ENCODE assay signal across 12 cellular contexts in the genomic region with DNA sequence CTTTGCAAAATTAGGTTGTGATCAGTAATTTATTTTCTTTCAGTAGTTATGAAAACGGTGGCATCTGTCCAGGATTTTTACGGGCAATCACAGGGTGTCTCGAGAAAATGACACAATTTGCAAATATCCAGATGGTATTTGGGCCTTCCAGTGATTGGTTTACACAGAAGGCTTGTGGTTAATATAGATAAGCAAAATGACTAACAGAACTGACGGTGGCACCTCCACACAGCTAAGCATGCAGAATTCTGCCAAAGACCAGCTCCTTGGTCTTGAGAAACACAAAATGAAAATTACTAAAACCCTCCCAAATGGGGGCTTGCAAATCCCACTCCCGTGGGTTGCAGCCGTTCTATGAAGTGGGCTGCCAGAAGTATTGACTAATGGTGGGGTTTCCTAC. TPM values are rescaled to one million over a fixed set of nuclear protein-coding genes. Genes with fewer than 3 reads are reported as not detected.
DNase-seq lines count a peak whose midpoint lies in the region; ATAC-seq and TF ChIP-seq lines count a peak whose summit lies in the region.
"Had no signal": no experiment of that assay in that cellular context is flagged by ENCODE, and none has a peak within 500 bp of the region (broad histone marks: within the 10 kb centered on the region; RNA-seq: fewer than 3 reads in every experiment).

No MANE protein-coding gene starts in this region.

- H3K27ac Mint-ChIP-seq in activated T-cell treated with anti-CD3 and anti-CD28 coated beads, Interleukin-2, amount 50 U/mL, for 24 hours = peak overlapping the region; percentile 92
- no peak overlapping the region for H3K27ac Mint-ChIP-seq in endodermal cell
- H3K27ac Mint-ChIP-seq in stimulated activated naive CD8-positive, alpha-beta T cell treated with anti-CD3 and anti-CD28 coated beads, Interleukin-15, amount 100 ng/mL, for 72 hours = peak overlapping the region; percentile 88 to 89
- H3K27ac Mint-ChIP-seq: neural progenitor cell had no signal

- H3K36me3 Mint-ChIP-seq in activated T-cell treated with anti-CD3 and anti-CD28 coated beads, Interleukin-2, amount 50 U/mL, for 24 hours (ENCODE audit: low read depth) = peaks cover 64% of the 10 kb centered on the region
- peaks cover 10% of the 10 kb centered on the region for H3K36me3 Mint-ChIP-seq in endodermal cell (ENCODE audit: low read depth)

- H3K4me1 ChIP-seq in endodermal cell (ENCODE audit: control insufficient read depth, insufficient read depth, low read length) = peaks cover 5% of the 10 kb centered on the region
- H3K4me1 ChIP-seq: neural progenitor cell, SJCRH30 had no signal

- no peak for DNase-seq in activated T-cell treated with anti-CD3 and anti-CD28 coated beads, Interleukin-2, amount 50 U/mL, for 24 hours
- DNase-seq in activated T-cell treated with anti-CD3 and anti-CD28 coated beads, Interleukin-2, amount 50 U/mL, for 48 hours = no peak
- DNase-seq in endodermal cell (peak; percentile 18), DMS114 treated with DMSO at 0.1 percent for 48 hours (lab: John Stamatoyannopoulos, UW; ENCODE audit: unreplicated experiment) (no peak), left colon (no peak), kidney glomerular epithelial cell (lab: John Stamatoyannopoulos, UW) (no peak)
- peak in 1 of 2 donors; percentile 55 for DNase-seq in stimulated activated naive CD8-positive, alpha-beta T cell treated with anti-CD3 and anti-CD28 coated beads, Interleukin-15, amount 100 ng/mL, for 72 hours
- DNase-seq: glutamatergic neuron, SJCRH30 had no signal

- peak overlapping the region; percentile 91 for H3K4me3 Mint-ChIP-seq in activated T-cell treated with anti-CD3 and anti-CD28 coated beads, Interleukin-2, amount 50 U/mL, for 24 hours
- H3K4me3 Mint-ChIP-seq in endodermal cell = no peak overlapping the region
- H3K4me3 Mint-ChIP-seq in stimulated activated naive CD8-positive, alpha-beta T cell treated with anti-CD3 and anti-CD28 coated beads, Interleukin-15, amount 100 ng/mL, for 72 hours = peak overlapping the region; percentile 66 to 95
- H3K4me3 Mint-ChIP-seq: neural progenitor cell had no signal

- H3K9me3 Mint-ChIP-seq in activated T-cell treated with anti-CD3 and anti-CD28 coated beads, Interleukin-2, amount 50 U/mL, for 24 hours = peaks cover 2% of the 10 kb centered on the region
- H3K9me3 Mint-ChIP-seq in endodermal cell = no peaks in the 10 kb centered on the region
- peaks cover 4 to 7% of the 10 kb centered on the region in 2 donors for H3K9me3 Mint-ChIP-seq in stimulated activated naive CD8-positive, alpha-beta T cell treated with anti-CD3 and anti-CD28 coated beads, Interleukin-15, amount 100 ng/mL, for 72 hours
- H3K9me3 Mint-ChIP-seq: neural progenitor cell had no signal

- no peak overlapping the region for H3K9ac ChIP-seq in endodermal cell (ENCODE audit: extremely low read depth, low read length, poor library complexity, severe bottlenecking)
- H3K9ac ChIP-seq: neural progenitor cell had no signal

- H3K27me3 ChIP-seq in endodermal cell (ENCODE audit: control insufficient read depth, insufficient read depth, low read length, poor library complexity, severe bottlenecking) = no peaks in the 10 kb centered on the region
- H3K27me3 ChIP-seq: SJCRH30 had no signal

- TF ChIP-seq CTCF in VCaP (conservative IDR thresholded peaks at IDR 0.05) (no peak), endodermal cell (conservative IDR thresholded peaks at IDR 0.05) (no peak)

- no peaks in the 10 kb centered on the region for H3K9me3 ChIP-seq in endodermal cell (ENCODE audit: control insufficient read depth, low read length)
- H3K9me3 ChIP-seq: SJCRH30 had no signal

- H3K36me3 ChIP-seq in endodermal cell (ENCODE audit: control insufficient read depth, insufficient read depth, low read length) = no peaks in the 10 kb centered on the region
- H3K36me3 ChIP-seq: neural progenitor cell, SJCRH30 had no signal

- WGBS in endodermal cell (ENCODE audit: insufficient coverage in 1 of 2, insufficient read length in 1 of 2), 2 experiments = 91 to 94% methylated on average over 5 to 6 of the region's 6 CpGs

- ATAC-seq in stimulated activated naive CD8-positive, alpha-beta T cell treated with anti-CD3 and anti-CD28 coated beads, Interleukin-15, amount 100 ng/mL, for 72 hours = peak; percentile 68
- no peak for ATAC-seq in left colon

- H3K4me3 ChIP-seq in endodermal cell (ENCODE audit: low read length) = no peak overlapping the region
- H3K4me3 ChIP-seq: neural progenitor cell, SJCRH30 had no signal

- intact Hi-C loops in left colon (cut with DNase I, micrococcal nuclease) = loop anchor here in 1 of 2 donors (5.0 kb wide), 2 partner anchors 94 to 196 kb away; no protein-coding TSS in a partner anchor

- peak overlapping the region; percentile 35 for H3K27ac ChIP-seq in VCaP
- no peak overlapping the region for H3K27ac ChIP-seq in endodermal cell (ENCODE audit: low read depth, low read length)
- H3K27ac ChIP-seq: C4-2B, neural progenitor cell, SJCRH30 had no signal

- H3K27me3 Mint-ChIP-seq in activated T-cell treated with anti-CD3 and anti-CD28 coated beads, Interleukin-2, amount 50 U/mL, for 24 hours = no peaks in the 10 kb centered on the region
- peaks cover 2% of the 10 kb centered on the region for H3K27me3 Mint-ChIP-seq in endodermal cell (ENCODE audit: insufficient read depth)
- no peaks in the 10 kb centered on the region for H3K27me3 Mint-ChIP-seq in stimulated activated naive CD8-positive, alpha-beta T cell treated with anti-CD3 and anti-CD28 coated beads, Interleukin-15, amount 100 ng/mL, for 72 hours

- H3K4me1 Mint-ChIP-seq in activated T-cell treated with anti-CD3 and anti-CD28 coated beads, Interleukin-2, amount 50 U/mL, for 24 hours (ENCODE audit: low read depth) = peaks cover 75% of the 10 kb centered on the region
- peaks cover 26% of the 10 kb centered on the region for H3K4me1 Mint-ChIP-seq in endodermal cell
- peaks cover 60% of the 10 kb centered on the region for H3K4me1 Mint-ChIP-seq in stimulated activated naive CD8-positive, alpha-beta T cell treated with anti-CD3 and anti-CD28 coated beads, Interleukin-15, amount 100 ng/mL, for 72 hours

RNA-seq across cellular contexts. Expression of gene ARHGEF3, which starts 5.5 kb away (rescaled TPM):
- total RNA-seq in endodermal cell (10 to 100 TPM; 12.7 to 14.1 TPM), left colon (10 to 100 TPM; 14.8 to 20.0 TPM)
- polyA plus RNA-seq in endodermal cell (2013, experiment 1 of 2) = 5.8 TPM
- 5.6 TPM for polyA plus RNA-seq in endodermal cell (2013, experiment 2 of 2)
